1 cellular context compared by ENCODE assay signal in genomic region chr11:66222358-66223149, GRCh38.
TF ChIP-seq lines count a peak whose summit lies in the region.

No MANE protein-coding gene starts in this region.

TF ChIP-seq in HepG2, 621 proteins besides CTCF, POLR2A, EP300 and RAD21 (continued from another document and continues in another):
- no peak for TF ChIP-seq PAXIP1 (CRISPR knock-in tag; conservative IDR thresholded peaks at IDR 0.05)
- peak; percentile 61; the same call in 1 of the 2 replicates for TF ChIP-seq GABPB1 (CRISPR knock-in tag; IDR thresholded peaks at IDR 0.05)
- TF ChIP-seq E2F5 (CRISPR knock-in tag; conservative IDR thresholded peaks at IDR 0.05) = no peak
- no peak for TF ChIP-seq EEA1 (CRISPR knock-in tag; IDR thresholded peaks at IDR 0.05; ENCODE audit: borderline replicate concordance)
- no peak for TF ChIP-seq ZNF260 (CRISPR knock-in tag; IDR thresholded peaks at IDR 0.05; ENCODE audit: borderline replicate concordance, low read depth)
- TF ChIP-seq ZNF333 (CRISPR knock-in tag; IDR thresholded peaks at IDR 0.05; ENCODE audit: borderline replicate concordance) = no peak
- TF ChIP-seq KDM1A (CRISPR knock-in tag; IDR thresholded peaks at IDR 0.05) = no peak
- TF ChIP-seq ZNF605 (CRISPR knock-in tag; IDR thresholded peaks at IDR 0.05) = peak; percentile 23; the same call in 1 of the 2 replicates
- TF ChIP-seq ZNF746 (CRISPR knock-in tag; IDR thresholded peaks at IDR 0.05) = no peak
- TF ChIP-seq ZBTB34 (CRISPR knock-in tag; IDR thresholded peaks at IDR 0.05) = no peak
- TF ChIP-seq MAF1 (CRISPR knock-in tag; IDR thresholded peaks at IDR 0.05; ENCODE audit: borderline replicate concordance) = 0 out of 2 replicates have a peak, but pooled peaks have one; percentile 51
- no peak for TF ChIP-seq PHF21A (CRISPR knock-in tag; IDR thresholded peaks at IDR 0.05)
- no peak for TF ChIP-seq ZNF136 (CRISPR knock-in tag; IDR thresholded peaks at IDR 0.05; ENCODE audit: low read depth)
- TF ChIP-seq ARID4A (CRISPR knock-in tag; IDR thresholded peaks at IDR 0.05; ENCODE audit: borderline replicate concordance) = peak; percentile 62; the same call in 1 of the 2 replicates
- peak; percentile 64; the same call in 1 of the 2 replicates for TF ChIP-seq ATF2 (CRISPR knock-in tag; IDR thresholded peaks at IDR 0.05)
- no peak for TF ChIP-seq IKZF1 (IDR thresholded peaks at IDR 0.05)
- no peak for TF ChIP-seq FOXO4 (CRISPR knock-in tag; conservative IDR thresholded peaks at IDR 0.05)
- TF ChIP-seq U2AF2 (IDR thresholded peaks at IDR 0.05; ENCODE audit: low read depth, low read length) = no peak
- no peak for TF ChIP-seq FOXP1 (IDR thresholded peaks at IDR 0.05)
- no peak for TF ChIP-seq FOXP1 (CRISPR knock-in tag; IDR thresholded peaks at IDR 0.05)
- no peak for TF ChIP-seq NR2F2 (IDR thresholded peaks at IDR 0.05; ENCODE audit: borderline replicate concordance, low read depth)
- no peak for TF ChIP-seq HMG20A (CRISPR knock-in tag; IDR thresholded peaks at IDR 0.05; ENCODE audit: borderline replicate concordance)
- no peak for TF ChIP-seq AHDC1 (CRISPR knock-in tag; IDR thresholded peaks at IDR 0.05; ENCODE audit: borderline replicate concordance)
- TF ChIP-seq ZNF574 (CRISPR knock-in tag; IDR thresholded peaks at IDR 0.05) = peak; percentile 63
- TF ChIP-seq YY1 (IDR thresholded peaks at IDR 0.05; ENCODE audit: insufficient read depth, insufficient replicate concordance, low read depth, low read length) = peak; percentile 45
- peak; percentile 43 for TF ChIP-seq HCFC1 (IDR thresholded peaks at IDR 0.05; ENCODE audit: low read depth, low read length)
- TF ChIP-seq ZNF569 (CRISPR knock-in tag; IDR thresholded peaks at IDR 0.05; ENCODE audit: borderline replicate concordance) = no peak
- no peak for TF ChIP-seq ZNF17 (CRISPR knock-in tag; IDR thresholded peaks at IDR 0.05)
- TF ChIP-seq NR2C2 (CRISPR knock-in tag; IDR thresholded peaks at IDR 0.05; ENCODE audit: borderline replicate concordance) = no peak
- TF ChIP-seq ZNF20 (CRISPR knock-in tag; IDR thresholded peaks at IDR 0.05) = no peak
- no peak for TF ChIP-seq GLI4 (CRISPR knock-in tag; IDR thresholded peaks at IDR 0.05; ENCODE audit: borderline replicate concordance)
- 0 out of 2 replicates have a peak, but pooled peaks have one; percentile 54 for TF ChIP-seq RELA (CRISPR knock-in tag; IDR thresholded peaks at IDR 0.05)
- TF ChIP-seq ARNT (IDR thresholded peaks at IDR 0.05) = no peak
